10 cellular contexts compared by ENCODE assay signal in the genomic region with DNA sequence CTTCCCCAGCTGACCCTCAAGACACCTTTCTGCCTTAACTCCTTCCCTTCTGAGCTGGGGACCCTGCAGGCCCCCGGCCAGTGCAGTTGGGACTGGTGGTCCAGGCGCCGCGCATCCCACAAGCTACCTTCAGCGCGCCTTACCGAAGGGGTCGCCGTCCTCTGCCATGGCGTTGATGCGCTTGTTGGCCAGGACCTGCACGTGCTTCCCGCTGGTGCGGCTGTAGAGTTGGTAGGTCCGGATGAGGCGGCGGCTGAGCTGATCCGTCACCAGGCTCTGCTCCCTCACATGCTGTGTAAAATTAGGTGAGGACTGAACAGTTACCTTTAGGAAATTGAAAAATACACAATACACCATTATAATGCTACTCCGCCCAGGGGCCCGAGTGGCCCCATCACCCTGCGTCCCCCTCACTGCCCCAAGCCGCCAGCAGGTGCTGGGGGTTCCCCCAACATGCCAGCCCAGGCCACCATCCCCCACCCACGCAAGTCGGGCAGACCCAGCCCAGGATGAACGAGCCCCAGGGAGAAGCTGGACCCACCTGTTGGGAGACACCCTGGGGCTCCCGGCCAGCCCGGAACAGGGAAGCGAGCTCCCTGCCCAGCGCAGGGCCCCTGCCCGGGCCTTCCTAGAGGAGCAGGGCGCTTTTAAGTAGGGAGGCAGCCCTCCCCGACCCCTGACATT. TPM values are rescaled to one million over a fixed set of nuclear protein-coding genes. Genes with fewer than 3 reads are reported as not detected.
DNase-seq lines count a peak whose midpoint lies in the region; ATAC-seq lines count a peak whose summit lies in the region.
"Had no signal": no experiment of that assay in that cellular context is flagged by ENCODE, and none has a peak within 500 bp of the region (broad histone marks: within the 10 kb centered on the region; RNA-seq: fewer than 3 reads in every experiment).

No MANE protein-coding gene starts in this region.

- no peak overlapping the region for H3K18ac ChIP-seq in mesenchymal stem cell (ENCODE audit: low read depth in 1 of 2, low read length in 2 of 2)

- peak overlapping the region; percentile 36; the same call in 1 of the 2 replicates for H3K9ac ChIP-seq in ES-I3 (ENCODE audit: low read depth, low read length)
- no peak overlapping the region for H3K9ac ChIP-seq in iPS-18a (ENCODE audit: low read length)
- H3K9ac ChIP-seq in rectal smooth muscle tissue (ENCODE audit: low read length) = no peak overlapping the region
- H3K9ac ChIP-seq in mesenchymal stem cell (ENCODE audit: low read length) = no peak overlapping the region

- H3K14ac ChIP-seq in mesenchymal stem cell (ENCODE audit: low read length in 2 of 2) = peak overlapping the region in 1 of 2 experiments; percentile 11

- H3K4me3 ChIP-seq in iPS-18a (ENCODE audit: low read length) = peak overlapping the region; percentile 31
- H3K4me3 ChIP-seq in rectal smooth muscle tissue (ENCODE audit: low read length) = peak overlapping the region; percentile 4
- no peak overlapping the region for H3K4me3 ChIP-seq in mesenchymal stem cell (ENCODE audit: insufficient read depth in 1 of 2, low read depth in 1 of 2, low read length in 2 of 2)

- no peak overlapping the region for H3K4ac ChIP-seq in mesenchymal stem cell (ENCODE audit: low read depth in 1 of 2, low read length in 2 of 2)

- H2AFZ ChIP-seq in mesenchymal stem cell (ENCODE audit: low read depth, low read length) = no peak overlapping the region

- H3K23ac ChIP-seq in mesenchymal stem cell (ENCODE audit: low read length in 2 of 2) = peak overlapping the region in 1 of 2 experiments; percentile 61

- H4K91ac ChIP-seq in mesenchymal stem cell (ENCODE audit: low read length) = no peak overlapping the region

- H2AK5ac ChIP-seq in mesenchymal stem cell (ENCODE audit: low read length, severe bottlenecking) = no peak overlapping the region

- 19% methylated on average over 21 of the region's 32 CpGs for WGBS in mesenchymal stem cell

- no peak for ATAC-seq in HG02763 (IDR thresholded peaks at IDR 0.05; ENCODE audit: unreplicated experiment)

- H2BK5ac ChIP-seq in mesenchymal stem cell (ENCODE audit: low read depth, low read length, poor library complexity, severe bottlenecking) = no peak overlapping the region

- peak; percentile 7 for DNase-seq in NCI-H69 (lab: John Stamatoyannopoulos, UW)
- no peak for DNase-seq in G401 (ENCODE audit: low spot score)
- no peak for DNase-seq in NCI-H2107 (lab: John Stamatoyannopoulos, UW)
- DNase-seq in mesenchymal stem cell = no peak
- DNase-seq: activated naive CD4-positive, alpha-beta T cell treated with anti-CD3 and anti-CD28 coated beads for 36 hours had no signal

- no peak overlapping the region for H4K8ac ChIP-seq in mesenchymal stem cell (ENCODE audit: low read length)

- H3K27ac ChIP-seq in iPS-18a (ENCODE audit: low read length) = no peak overlapping the region
- H3K27ac ChIP-seq in rectal smooth muscle tissue (ENCODE audit: low read depth, low read length) = no peak overlapping the region
- no peak overlapping the region for H3K27ac ChIP-seq in mesenchymal stem cell (ENCODE audit: low read length, poor library complexity, severe bottlenecking)

- no peaks in the 10 kb centered on the region; the same call in 1 of the 2 replicates for H3K9me3 ChIP-seq in ES-I3 (ENCODE audit: control insufficient read depth, insufficient read depth, low read length)
- no peaks in the 10 kb centered on the region for H3K9me3 ChIP-seq in iPS-18a (ENCODE audit: control insufficient read depth, low read depth, low read length)
- H3K9me3 ChIP-seq in mesenchymal stem cell (ENCODE audit: control insufficient read depth, low read length) = no peaks in the 10 kb centered on the region

- no peak overlapping the region for H2BK12ac ChIP-seq in mesenchymal stem cell (ENCODE audit: low read length in 2 of 2)

- peaks cover 4% of the 10 kb centered on the region for H3K79me1 ChIP-seq in mesenchymal stem cell (replicated peaks; ENCODE audit: low read length, poor library complexity, severe bottlenecking)

- H2BK120ac ChIP-seq in mesenchymal stem cell (ENCODE audit: low read depth, low read length) = no peak overlapping the region

- H2BK15ac ChIP-seq in mesenchymal stem cell (ENCODE audit: low read depth, poor library complexity, severe bottlenecking) = no peak overlapping the region

- H3K27me3 ChIP-seq in iPS-18a (ENCODE audit: control insufficient read depth, insufficient read depth, low read length) (peaks cover 86% of the 10 kb centered on the region), rectal smooth muscle tissue (ENCODE audit: control insufficient read depth, insufficient read depth, low read length) (peaks cover 50% of the 10 kb centered on the region), mesenchymal stem cell (ENCODE audit: control insufficient read depth in 1 of 2, insufficient read depth in 1 of 2, low read length in 2 of 2) (peaks cover 71 to 86% of the 10 kb centered on the region in 2 experiments)

- in situ Hi-C loops in G401 (cut with HindIII; ENCODE audit: low sequenced_read_pairs) = no loop called here

- H3K36me3 ChIP-seq in ES-I3 (ENCODE audit: insufficient read depth, low read length) = no peaks in the 10 kb centered on the region
- H3K36me3 ChIP-seq in iPS-18a (ENCODE audit: control insufficient read depth, low read depth, low read length) = no peaks in the 10 kb centered on the region
- H3K36me3 ChIP-seq in rectal smooth muscle tissue (ENCODE audit: control insufficient read depth, insufficient read depth, low read length) = no peaks in the 10 kb centered on the region
- H3K36me3 ChIP-seq in mesenchymal stem cell (ENCODE audit: control insufficient read depth in 1 of 2, insufficient read depth in 2 of 2, low read depth in 1 of 2, low read length in 2 of 2) = peaks cover 0 to 19% of the 10 kb centered on the region in 2 experiments

- H3K4me1 ChIP-seq in ES-I3 (ENCODE audit: insufficient read depth, low read length) = peaks cover 29% of the 10 kb centered on the region
- H3K4me1 ChIP-seq in iPS-18a (ENCODE audit: control insufficient read depth, low read depth, low read length) = peaks cover 35% of the 10 kb centered on the region
- no peaks in the 10 kb centered on the region for H3K4me1 ChIP-seq in rectal smooth muscle tissue (ENCODE audit: control insufficient read depth, insufficient read depth, low read length)
- peaks cover 27% of the 10 kb centered on the region for H3K4me1 ChIP-seq in mesenchymal stem cell (ENCODE audit: control insufficient read depth, insufficient read depth, low read depth, low read length)

- H3K4me2 ChIP-seq in mesenchymal stem cell (ENCODE audit: low read length, poor library complexity, severe bottlenecking) = no peak overlapping the region

RNA-seq across cellular contexts. Expression of a gene that starts 1.2 kb away (rescaled TPM):
- 7.4 and 14.8 TPM in 2 replicates for total RNA-seq in G401 (2014; rRNA removed; shearing (Covaris generic))
- polyA plus RNA-seq in mesenchymal stem cell (2013, experiment 1 of 2) = not detected
- polyA plus RNA-seq in mesenchymal stem cell (2013, experiment 2 of 2) = not detected
- total RNA-seq: activated naive CD4-positive, alpha-beta T cell treated with anti-CD3 and anti-CD28 coated beads for 36 hours had no signal
- polyA plus RNA-seq: thymus had no signal

RNA-seq across cellular contexts. Expression of a gene that starts 8.5 kb away (rescaled TPM):
- total RNA-seq in G401 (2014; rRNA removed; shearing (Covaris generic)) = 235 and 256 TPM in 2 replicates
- polyA plus RNA-seq in mesenchymal stem cell (2013, experiment 1 of 2) = 35.4 TPM
- polyA plus RNA-seq in mesenchymal stem cell (2013, experiment 2 of 2) = 33.5 TPM

RNA-seq across cellular contexts. Expression of a gene that starts 43.5 kb away (rescaled TPM):
- total RNA-seq in G401 (2014; rRNA removed; shearing (Covaris generic)) = 56.1 and 67.4 TPM in 2 replicates
- 40.9 TPM for polyA plus RNA-seq in mesenchymal stem cell (2013, experiment 1 of 2)
- polyA plus RNA-seq in mesenchymal stem cell (2013, experiment 2 of 2) = 39.4 TPM

Comparison
In these comparisons a context has a peak if more than half of its experiments do, and no peak if none do; other contexts are left out.
1. H3K4me3 ChIP-seq: peak in iPS-18a (single experiment) and rectal smooth muscle tissue (single experiment); none in mesenchymal stem cell (0 of 2).